ENCODE assay signal across 8 cellular contexts in the genomic region with DNA sequence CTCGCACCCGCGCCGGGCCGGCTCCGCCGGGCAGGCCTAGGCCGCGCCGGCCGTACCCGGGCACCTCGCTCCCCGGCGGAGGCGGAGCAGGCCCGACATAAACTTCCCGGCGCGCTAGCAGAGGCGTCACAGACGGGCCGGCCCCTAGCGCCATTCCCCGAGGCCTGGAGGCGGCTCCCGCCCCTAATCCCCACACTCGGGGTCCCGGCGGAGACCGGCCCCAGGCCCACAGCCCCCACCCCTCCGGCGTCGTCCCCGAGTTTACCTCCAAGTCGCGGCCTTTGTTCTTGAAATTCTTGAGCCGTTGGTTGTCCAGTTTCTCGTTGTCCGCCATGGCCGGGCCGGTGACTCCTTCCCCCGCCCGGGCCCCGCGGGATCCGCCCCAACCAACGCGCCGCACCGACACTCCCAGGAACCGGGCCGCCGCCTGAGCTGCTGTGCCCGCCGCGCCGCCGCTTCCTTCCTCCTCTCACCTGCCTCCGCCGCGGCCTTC. TPM values are rescaled to one million over a fixed set of nuclear protein-coding genes. Genes with fewer than 3 reads are reported as not detected.
A peak's percentile ranks its signal among the peaks of the same experiment; 100 is the strongest.
DNase-seq lines count a peak whose midpoint lies in the region; ATAC-seq and TF ChIP-seq lines count a peak whose summit lies in the region.

No MANE protein-coding gene starts in this region.

- H3K4me1 Mint-ChIP-seq in HFFc6 (ENCODE audit: low read depth) (peaks cover 60% of the 10 kb centered on the region), mesothelial cell of epicardium (peaks cover 48% of the 10 kb centered on the region)
- H3K4me1 Mint-ChIP-seq in activated CD4-positive, alpha-beta T cell treated with anti-CD3 and anti-CD28 coated beads, Interleukin-2, amount 10 ng/mL, durations not matched to agents 7 days and 5 days, result peaks cover 68% of the 10 kb centered on the region
- peaks cover 39 to 55% of the 10 kb centered on the region in 2 donors for H3K4me1 Mint-ChIP-seq in effector memory CD8-positive, alpha-beta T cell (ENCODE audit: low read depth in 2 of 2)
- peaks cover 35 to 71% of the 10 kb centered on the region in 2 donors for H3K4me1 Mint-ChIP-seq in stimulated activated naive B cell treated with anti-CD40 and anti-IgM and Interleukin-4, amounts not matched to agents 10 μg/mL and 1 μg/mL and 100 μg/mL, for 72 hours

- H3K27ac Mint-ChIP-seq in HFFc6 (peak overlapping the region; percentile 100), mesothelial cell of epicardium (peak overlapping the region; percentile 99)
- H3K27ac Mint-ChIP-seq in activated CD4-positive, alpha-beta T cell treated with anti-CD3 and anti-CD28 coated beads, Interleukin-2, amount 10 ng/mL, durations not matched to agents 7 days and 5 days, result peak overlapping the region; percentile 94
- H3K27ac Mint-ChIP-seq in effector memory CD8-positive, alpha-beta T cell, result peak overlapping the region; percentile 98
- peak overlapping the region; percentile 99 for H3K27ac Mint-ChIP-seq in stimulated activated naive B cell treated with anti-CD40 and anti-IgM and Interleukin-4, amounts not matched to agents 10 μg/mL and 1 μg/mL and 100 μg/mL, for 72 hours

- POLR2A ChIA-PET in activated CD4-positive, alpha-beta T cell treated with anti-CD3 and anti-CD28 coated beads, Interleukin-2, amount 10 ng/mL, durations not matched to agents 7 days and 5 days (lab: Charles Lee), result no interaction called here

- H3K27me3 Mint-ChIP-seq in HFFc6 (ENCODE audit: insufficient read depth) (no peaks in the 10 kb centered on the region), mesothelial cell of epicardium (ENCODE audit: low read depth) (no peaks in the 10 kb centered on the region)
- H3K27me3 Mint-ChIP-seq in activated CD4-positive, alpha-beta T cell treated with anti-CD3 and anti-CD28 coated beads, Interleukin-2, amount 10 ng/mL, durations not matched to agents 7 days and 5 days, result no peaks in the 10 kb centered on the region
- H3K27me3 Mint-ChIP-seq in effector memory CD8-positive, alpha-beta T cell, result no peaks in the 10 kb centered on the region
- H3K27me3 Mint-ChIP-seq in stimulated activated naive B cell treated with anti-CD40 and anti-IgM and Interleukin-4, amounts not matched to agents 10 μg/mL and 1 μg/mL and 100 μg/mL, for 72 hours, result no peaks in the 10 kb centered on the region

- TF ChIP-seq CTCF in HFFc6 (IDR thresholded peaks at IDR 0.05) (no peak), mesothelial cell of epicardium (IDR thresholded peaks at IDR 0.05; ENCODE audit: unreplicated experiment) (no peak)

- DNase-seq in NCI-H2107 treated with DMSO at 0.1 percent for 48 hours (lab: John Stamatoyannopoulos, UW; ENCODE audit: unreplicated experiment) (peak; percentile 52), NCI-H2107 (lab: John Stamatoyannopoulos, UW) (no peak), HFFc6 (peak; percentile 22), NAMALWA (ENCODE audit: low spot score) (peak; percentile 63), mesothelial cell of epicardium (ENCODE audit: low spot score in 2 of 2, unreplicated experiment in 2 of 2) (no peak)
- DNase-seq in activated CD4-positive, alpha-beta T cell treated with anti-CD3 and anti-CD28 coated beads, Interleukin-2, amount 10 ng/mL, durations not matched to agents 7 days and 5 days, result peak; percentile 68
- DNase-seq in effector memory CD8-positive, alpha-beta T cell, result peak in 1 of 3 experiments; percentile 50
- no peak for DNase-seq in stimulated activated naive B cell treated with anti-CD40 and anti-IgM and Interleukin-4, amounts not matched to agents 10 μg/mL and 1 μg/mL and 100 μg/mL, for 72 hours

- H3K36me3 Mint-ChIP-seq in HFFc6 (ENCODE audit: low read depth) (peaks cover 32% of the 10 kb centered on the region), mesothelial cell of epicardium (peaks cover 15% of the 10 kb centered on the region)
- peaks cover 37% of the 10 kb centered on the region for H3K36me3 Mint-ChIP-seq in activated CD4-positive, alpha-beta T cell treated with anti-CD3 and anti-CD28 coated beads, Interleukin-2, amount 10 ng/mL, durations not matched to agents 7 days and 5 days (ENCODE audit: low read depth)
- peaks cover 21% of the 10 kb centered on the region for H3K36me3 Mint-ChIP-seq in effector memory CD8-positive, alpha-beta T cell (ENCODE audit: insufficient read depth)
- H3K36me3 Mint-ChIP-seq in stimulated activated naive B cell treated with anti-CD40 and anti-IgM and Interleukin-4, amounts not matched to agents 10 μg/mL and 1 μg/mL and 100 μg/mL, for 72 hours, result peaks cover 17 to 33% of the 10 kb centered on the region in 2 donors

- CTCF ChIA-PET in activated CD4-positive, alpha-beta T cell treated with anti-CD3 and anti-CD28 coated beads, Interleukin-2, amount 10 ng/mL, durations not matched to agents 7 days and 5 days (lab: Charles Lee), result interaction anchor here (1.5 kb wide), 1 partner anchor 10 kb away, joined by 4 read pairs; no protein-coding TSS in a partner anchor

- peak; percentile 43 for ATAC-seq in effector memory CD8-positive, alpha-beta T cell (replicated peaks)
- peak; percentile 60 to 65 for ATAC-seq in stimulated activated naive B cell treated with anti-CD40 and anti-IgM and Interleukin-4, amounts not matched to agents 10 μg/mL and 1 μg/mL and 100 μg/mL, for 72 hours (replicated peaks)

- H3K9me3 Mint-ChIP-seq in HFFc6, result no peaks in the 10 kb centered on the region
- no peaks in the 10 kb centered on the region for H3K9me3 Mint-ChIP-seq in activated CD4-positive, alpha-beta T cell treated with anti-CD3 and anti-CD28 coated beads, Interleukin-2, amount 10 ng/mL, durations not matched to agents 7 days and 5 days
- H3K9me3 Mint-ChIP-seq in effector memory CD8-positive, alpha-beta T cell, result peaks cover 0 to 2% of the 10 kb centered on the region in 2 donors
- no peaks in the 10 kb centered on the region for H3K9me3 Mint-ChIP-seq in mesothelial cell of epicardium
- peaks cover 0 to 1% of the 10 kb centered on the region in 2 donors for H3K9me3 Mint-ChIP-seq in stimulated activated naive B cell treated with anti-CD40 and anti-IgM and Interleukin-4, amounts not matched to agents 10 μg/mL and 1 μg/mL and 100 μg/mL, for 72 hours

- H3K4me3 Mint-ChIP-seq in HFFc6 (peak overlapping the region; percentile 91), mesothelial cell of epicardium (peak overlapping the region; percentile 95)
- H3K4me3 Mint-ChIP-seq in activated CD4-positive, alpha-beta T cell treated with anti-CD3 and anti-CD28 coated beads, Interleukin-2, amount 10 ng/mL, durations not matched to agents 7 days and 5 days, result peak overlapping the region; percentile 96
- H3K4me3 Mint-ChIP-seq in effector memory CD8-positive, alpha-beta T cell, result peak overlapping the region; percentile 90 to 98
- H3K4me3 Mint-ChIP-seq in stimulated activated naive B cell treated with anti-CD40 and anti-IgM and Interleukin-4, amounts not matched to agents 10 μg/mL and 1 μg/mL and 100 μg/mL, for 72 hours, result peak overlapping the region; percentile 98

RNA-seq across cellular contexts. Expression of gene KPNA4, which starts 0.4 kb away (rescaled TPM):
- total RNA-seq in HFFc6 (2021; fragmentation: NEBNext Ultra II Directional; extraction: Animal tissue kit (Norgen Biotek cat#: 25700)), result 100 to 1,000 TPM in 2 of 6 experiments, 10 to 100 TPM in 4; 72.4 to 113 (median 99.0) TPM
- 10 to 100 TPM; 38.6 to 53.7 TPM for total RNA-seq in activated CD4-positive, alpha-beta T cell treated with anti-CD3 and anti-CD28 coated beads, Interleukin-2, amount 10 ng/mL, durations not matched to agents 7 days and 5 days
- 61.1 to 66.2 TPM (median 62.3 TPM) in 3 replicates for total RNA-seq in mesothelial cell of epicardium

Comparison
In these comparisons a context has a peak if more than half of its experiments do, and no peak if none do; other contexts are left out.
1. DNase-seq: peak in NCI-H2107 treated with DMSO at 0.1 percent for 48 hours (single experiment), HFFc6 (single experiment), NAMALWA (single experiment) and activated CD4-positive, alpha-beta T cell treated with anti-CD3 and anti-CD28 coated beads, Interleukin-2, amount 10 ng/mL, durations not matched to agents 7 days and 5 days (single experiment); none in NCI-H2107 (single experiment), mesothelial cell of epicardium (0 of 2) and stimulated activated naive B cell treated with anti-CD40 and anti-IgM and Interleukin-4, amounts not matched to agents 10 μg/mL and 1 μg/mL and 100 μg/mL, for 72 hours (single experiment).
2. Peak in every context shown above with its lines, with median percentiles within 50 percentile points of each other: H3K27ac Mint-ChIP-seq and H3K4me3 Mint-ChIP-seq.